ENCODE assay signal across 19 cellular contexts in the genomic region with DNA sequence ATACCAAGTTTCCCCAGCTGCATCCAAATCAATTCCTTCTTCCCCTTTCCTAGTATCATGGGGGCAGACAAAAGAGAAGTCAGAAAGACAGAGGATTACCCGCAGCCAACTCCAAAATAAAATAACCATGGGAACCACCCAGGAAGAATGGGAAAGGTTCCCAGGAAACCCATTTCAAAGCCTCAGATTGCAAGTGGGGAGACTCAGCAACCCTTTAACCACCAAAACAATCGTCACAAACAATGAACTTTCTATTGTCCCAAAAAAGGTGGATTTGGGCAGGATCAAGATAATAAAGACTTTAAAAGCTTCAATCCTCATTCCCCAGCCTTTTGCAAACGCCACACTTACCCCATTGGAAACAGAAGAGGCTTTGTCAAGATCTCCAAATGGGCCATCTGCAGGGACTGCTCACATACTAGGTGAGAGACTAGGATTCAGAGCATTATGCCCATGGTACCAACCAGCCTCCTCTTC. TPM values are rescaled to one million over a fixed set of nuclear protein-coding genes. Genes with fewer than 3 reads are reported as not detected.
A peak's percentile ranks its signal among the peaks of the same experiment; 100 is the strongest.
DNase-seq lines count a peak whose midpoint lies in the region; ATAC-seq and TF ChIP-seq lines count a peak whose summit lies in the region.
"Had no signal": no experiment of that assay in that cellular context is flagged by ENCODE, and none has a peak within 500 bp of the region (broad histone marks: within the 10 kb centered on the region; RNA-seq: fewer than 3 reads in every experiment).

No MANE protein-coding gene starts in this region.

- no peak overlapping the region for H2AK5ac ChIP-seq in H9 (ENCODE audit: insufficient read length, low read length)

- peaks cover 9% of the 10 kb centered on the region for H3K23me2 ChIP-seq in H9 (ENCODE audit: insufficient read length, low read depth, low read length, poor library complexity, severe bottlenecking)

- H3K4ac ChIP-seq in H9 (ENCODE audit: low read depth, low read length) = no peak overlapping the region

- H4K20me1 ChIP-seq in H9 (ENCODE audit: control insufficient read depth, insufficient read depth, insufficient read length) = no peaks in the 10 kb centered on the region

- H3K14ac ChIP-seq in H9 (ENCODE audit: insufficient read depth, low read length) = no peak overlapping the region; the same call in 1 of the 2 replicates

- H2BK120ac ChIP-seq in H9 (ENCODE audit: low read depth, low read length, poor library complexity, severe bottlenecking) = no peak overlapping the region

- H3K9me3 ChIP-seq in H9 (ENCODE audit: control insufficient read depth, low read depth, low read length) (no peaks in the 10 kb centered on the region), endodermal cell (ENCODE audit: control insufficient read depth, low read length) (no peaks in the 10 kb centered on the region), transverse colon (no peaks in the 10 kb centered on the region)

- H4K91ac ChIP-seq in H9 (ENCODE audit: insufficient read length, low read depth, low read length) = no peak overlapping the region

- H3K27ac Mint-ChIP-seq in H9 = peak overlapping the region; percentile 37 to 78 (median 68); a peak in 3 of 7 replicates
- peak overlapping the region; percentile 56 for H3K27ac Mint-ChIP-seq in endodermal cell

- H3K27me3 ChIP-seq in H9 (ENCODE audit: insufficient read depth, low read length) (no peaks in the 10 kb centered on the region), endodermal cell (ENCODE audit: control insufficient read depth, insufficient read depth, low read length, poor library complexity, severe bottlenecking) (no peaks in the 10 kb centered on the region), transverse colon (peaks cover 21% of the 10 kb centered on the region)

- no peak overlapping the region for H3K4me2 ChIP-seq in H9 (ENCODE audit: insufficient read depth, insufficient read length, low read length)

- H3K36me3 ChIP-seq in endodermal cell (ENCODE audit: control insufficient read depth, insufficient read depth, low read length) = no peaks in the 10 kb centered on the region
- H3K36me3 ChIP-seq in transverse colon = no peaks in the 10 kb centered on the region

- no peak overlapping the region for H3T11ph ChIP-seq in H9 (ENCODE audit: low read length)

- H3K56ac ChIP-seq in H9 (ENCODE audit: insufficient read length, low read depth, low read length) = no peak overlapping the region

- peaks cover 35 to 47% of the 10 kb centered on the region in 2 experiments for H3K4me1 Mint-ChIP-seq in H9
- peaks cover 37% of the 10 kb centered on the region for H3K4me1 Mint-ChIP-seq in endodermal cell

- H3K9ac ChIP-seq in H9 (ENCODE audit: extremely low read depth, insufficient read length, low read length) (no peak overlapping the region), endodermal cell (ENCODE audit: extremely low read depth, low read length, poor library complexity, severe bottlenecking) (no peak overlapping the region)

- no peak overlapping the region for H4K5ac ChIP-seq in H9 (ENCODE audit: insufficient read length, low read depth, low read length)

- intact Hi-C loops in transverse colon (cut with DNase I; ENCODE audit: low total_unique reads) = no loop called here

- H3K23ac ChIP-seq in H9 (ENCODE audit: insufficient read length, low read depth, low read length) = no peak overlapping the region

- H2AFZ ChIP-seq in H9 (ENCODE audit: low read length) = no peak overlapping the region

- no peak for ATAC-seq in HG02588 (IDR thresholded peaks at IDR 0.05; ENCODE audit: unreplicated experiment)
- ATAC-seq: K562 had no signal

- no peaks in the 10 kb centered on the region for H3K79me2 ChIP-seq in H9 (ENCODE audit: insufficient read depth, low read length)

- H4K8ac ChIP-seq in H9 (replicated peaks; ENCODE audit: insufficient read length, low read depth, low read length) = no peak overlapping the region

- TF ChIP-seq EP300 in transverse colon (IDR thresholded peaks at IDR 0.05; ENCODE audit: low read depth) = no peak

- H3K36me3 Mint-ChIP-seq in H9 (ENCODE audit: insufficient read depth in 1 of 3, low read depth in 3 of 3) = peaks cover 0 to 3% (median 3%) of the 10 kb centered on the region in 3 experiments; a peak in 3 of 7 replicates
- peaks cover 8% of the 10 kb centered on the region for H3K36me3 Mint-ChIP-seq in endodermal cell (ENCODE audit: low read depth)

- TF ChIP-seq CTCF in H9 (conservative IDR thresholded peaks at IDR 0.05) = no peak
- no peak for TF ChIP-seq CTCF in astrocyte of the cerebellum (IDR thresholded peaks at IDR 0.05; ENCODE audit: low read depth, low read length, missing control alignments)
- TF ChIP-seq CTCF in endodermal cell (conservative IDR thresholded peaks at IDR 0.05) = no peak
- TF ChIP-seq CTCF in transverse colon (IDR thresholded peaks at IDR 0.05) = no peak

- no peak overlapping the region for H2BK5ac ChIP-seq in H9 (ENCODE audit: insufficient read length, low read length)

- H3K27me3 Mint-ChIP-seq in H9 (ENCODE audit: low read depth) (peaks cover 12% of the 10 kb centered on the region), endodermal cell (ENCODE audit: insufficient read depth) (no peaks in the 10 kb centered on the region)

- H3K27ac ChIP-seq in H9 (ENCODE audit: insufficient read length, low read depth, low read length) = no peak overlapping the region
- peak overlapping the region; percentile 48 for H3K27ac ChIP-seq in endodermal cell (ENCODE audit: low read depth, low read length)
- H3K27ac ChIP-seq in transverse colon = no peak overlapping the region
- H3K27ac ChIP-seq: C4-2B, SK-N-MC had no signal

- no peak for TF ChIP-seq POLR2A in transverse colon (IDR thresholded peaks at IDR 0.05)

- H3K18ac ChIP-seq in H9 (ENCODE audit: insufficient read length, low read depth, low read length) = no peak overlapping the region

- H3K4me3 ChIP-seq in astrocyte of the cerebellum (ENCODE audit: low read depth, low read length) = no peak overlapping the region
- peak overlapping the region; percentile 12 for H3K4me3 ChIP-seq in endodermal cell (ENCODE audit: low read length)
- H3K4me3 ChIP-seq in transverse colon = no peak overlapping the region
- H3K4me3 ChIP-seq: K562, SK-N-MC had no signal

- no peak overlapping the region for H2BK12ac ChIP-seq in H9 (ENCODE audit: insufficient read length, low read depth, low read length)

- no CpG with 5 or more reads among the region's 3 CpGs for WGBS in H9 (ENCODE audit: extremely low coverage, insufficient read length, low lambda C conversion rate)
- 54 to 67% methylated on average over 1 to 3 of the region's 3 CpGs for WGBS in endodermal cell (ENCODE audit: insufficient coverage in 1 of 2, insufficient read length in 1 of 2), 2 experiments
- WGBS in transverse colon (ENCODE audit: low coverage in 1 of 2), 2 donors = 74% methylated on average over 3 of the region's 3 CpGs

- no peak for DNase-seq in H9
- peak; percentile 65 for DNase-seq in astrocyte of the cerebellum (ENCODE audit: low read depth)
- DNase-seq in endodermal cell = no peak
- no peak for DNase-seq in NCI-H2171 (lab: John Stamatoyannopoulos, UW)
- DNase-seq in HT-29 (ENCODE audit: low spot score) = no peak
- DNase-seq in transverse colon = no peak
- DNase-seq: ACHN; AML-193; DMS79 treated with DMSO at 0.1 percent for 48 hours; NCI-H1092 treated with DMSO at 0.1 percent for 48 hours; NCI-H1694; NCI-H510A; NCI-H748 treated with DMSO at 0.1 percent for 48 hours; NK-92 treated with Interleukin-12 subunit alpha and Interleukin-12 subunit beta, amount 100 ng/mL, for 24 hours; Right ventricle myocardium superior had no signal

- H3K79me1 ChIP-seq in H9 (ENCODE audit: insufficient read depth, low read depth, low read length, poor library complexity, severe bottlenecking) = no peaks in the 10 kb centered on the region

- no peak overlapping the region for H3K4me3 Mint-ChIP-seq in H9
- no peak overlapping the region for H3K4me3 Mint-ChIP-seq in endodermal cell

- H3K4me1 ChIP-seq in H9 (ENCODE audit: insufficient read depth, low read length) (peaks cover 3% of the 10 kb centered on the region; the same call in 1 of the 2 replicates), endodermal cell (ENCODE audit: control insufficient read depth, insufficient read depth, low read length) (peaks cover 7% of the 10 kb centered on the region), transverse colon (peaks cover 0 to 9% (median 3%) of the 10 kb centered on the region in 4 donors)

- in situ Hi-C loops in astrocyte of the cerebellum (cut with HindIII; ENCODE audit: low sequenced_read_pairs) (no loop called here), transverse colon (cut with MboI; ENCODE audit: low pct_ligation_motif_present in 1 of 4, low pct_unique_long_range_greater_than_20kb in 1 of 4, low sequenced_read_pairs in 3 of 4) (loop anchor here in 1 of 4 donors (25.0 kb wide), 1 partner anchor 248 kb away; no protein-coding TSS in a partner anchor)

- H3K9me3 Mint-ChIP-seq in H9 = no peaks in the 10 kb centered on the region
- H3K9me3 Mint-ChIP-seq in endodermal cell = no peaks in the 10 kb centered on the region

- H2BK15ac ChIP-seq in H9 (ENCODE audit: low read depth, low read length) = no peak overlapping the region

- no peak overlapping the region for H2BK20ac ChIP-seq in H9 (ENCODE audit: low read depth, low read length, poor library complexity, severe bottlenecking)

RNA-seq across cellular contexts. Expression of gene TIAM1, which starts 5.1 kb away (rescaled TPM):
- 22.4 and 23.1 TPM in 2 replicates for total RNA-seq in H9 (2021)
- 10 to 100 TPM; 29.4 to 33.3 TPM for total RNA-seq in endodermal cell
- polyA plus RNA-seq in endodermal cell (2013, experiment 1 of 2) = 23.9 TPM
- polyA plus RNA-seq in endodermal cell (2013, experiment 2 of 2) = 24.3 TPM
- total RNA-seq in HT-29 (2014; rRNA removed; shearing (Covaris generic)) = not detected in 2 replicates
- 10 to 100 TPM in 1 of 4 donors, 1 to 10 TPM in 3; 4.5 to 18.9 (median 6.5) TPM for total RNA-seq in transverse colon
- polyA plus RNA-seq: K562 had no signal
